23 cellular contexts compared by ENCODE assay signal in genomic region chr2:224202466-224202865, GRCh38.
"Had no signal": no experiment of that assay in that cellular context is flagged by ENCODE, and none has a peak within 500 bp of the region (broad histone marks: within the 10 kb centered on the region; RNA-seq: fewer than 3 reads in every experiment).

No MANE protein-coding gene starts in this region.

- H3K27me3 ChIP-seq: colonic mucosa, dorsolateral prefrontal cortex, esophagus muscularis mucosa, esophagus squamous epithelium, foreskin keratinocyte, gastrocnemius medialis, gastroesophageal sphincter, heart left ventricle had no signal

- ATAC-seq: effector memory CD8-positive, alpha-beta T cell; foreskin keratinocyte; gastrocnemius medialis; gastroesophageal sphincter; heart left ventricle; heart right ventricle had no signal

- H3K9me3 ChIP-seq: colonic mucosa, esophagus muscularis mucosa, esophagus squamous epithelium, gastrocnemius medialis, gastroesophageal sphincter, heart left ventricle, heart right ventricle had no signal

- H3K36me3 ChIP-seq: colonic mucosa, esophagus muscularis mucosa, esophagus squamous epithelium, gastrocnemius medialis, gastroesophageal sphincter, heart left ventricle, heart right ventricle had no signal

- H3K4me3 ChIP-seq: colonic mucosa, coronary artery, dorsolateral prefrontal cortex, esophagus muscularis mucosa, esophagus squamous epithelium, gastrocnemius medialis, gastroesophageal sphincter, heart left ventricle, heart right ventricle had no signal

- DNase-seq: colonic mucosa; cortex of kidney; dermis blood vessel endothelial cell; dorsolateral prefrontal cortex; effector CD4-positive, alpha-beta T cell; effector CD8-positive, alpha-beta T cell; effector memory CD4-positive, alpha-beta T cell; effector memory CD8-positive, alpha-beta T cell; endodermal cell; erythroblast; esophagus squamous epithelium; foreskin fibroblast; foreskin keratinocyte; foreskin melanocyte; gastrocnemius medialis; glutamatergic neuron; head of caudate nucleus; heart left ventricle; heart right ventricle had no signal

- H3K27ac ChIP-seq: colonic mucosa, coronary artery, dorsolateral prefrontal cortex, epithelial cell of prostate, esophagus muscularis mucosa, esophagus squamous epithelium, foreskin keratinocyte, gastrocnemius medialis, gastroesophageal sphincter, heart left ventricle, heart right ventricle had no signal

- H3K4me1 ChIP-seq: colonic mucosa, esophagus squamous epithelium, foreskin keratinocyte, gastrocnemius medialis, gastroesophageal sphincter, heart left ventricle, heart right ventricle had no signal
